1 cellular context compared by ENCODE assay signal in the genomic region with DNA sequence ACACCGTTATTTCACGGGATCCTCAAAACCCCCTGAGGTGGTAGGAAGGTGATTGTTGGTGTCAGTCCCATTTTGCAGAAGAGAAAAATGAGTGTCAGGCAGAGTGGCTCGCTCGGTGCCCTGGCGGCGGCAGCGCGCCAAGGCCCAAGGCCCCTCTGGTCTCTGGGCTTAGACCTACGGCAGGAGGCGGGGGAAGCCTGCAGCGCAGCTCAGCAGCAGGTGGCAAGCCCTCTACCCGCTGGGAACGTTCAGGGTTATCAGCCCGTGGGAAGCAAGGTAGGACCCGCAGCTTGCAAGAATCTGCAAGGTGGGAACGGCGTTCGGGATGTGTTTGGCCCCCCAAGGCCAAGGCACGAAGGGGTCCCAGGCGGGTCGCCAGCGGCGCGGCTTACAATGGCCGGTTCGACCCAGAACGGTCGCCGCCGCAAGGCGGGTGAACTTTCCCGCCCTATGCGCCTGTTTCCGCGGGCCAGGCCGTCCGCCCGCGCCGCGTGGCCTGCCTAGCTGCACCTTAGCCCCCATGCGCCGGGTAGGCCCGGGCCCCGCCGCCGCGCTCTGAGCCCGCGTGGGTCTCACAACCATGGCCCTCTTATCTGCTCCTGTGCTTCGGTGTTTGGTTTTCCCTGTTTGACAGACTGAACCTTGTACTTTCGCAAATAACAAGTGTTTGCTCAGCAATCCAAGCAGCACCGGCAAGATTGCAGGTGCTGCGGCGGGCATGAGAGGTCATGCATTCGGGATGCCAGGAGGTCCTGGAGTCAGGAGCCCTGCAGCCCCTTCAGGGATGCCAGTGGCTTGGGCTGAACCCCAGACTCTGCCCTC.
TF ChIP-seq lines count a peak whose summit lies in the region.

No MANE protein-coding gene starts in this region.

TF ChIP-seq in HepG2, 621 proteins besides CTCF, POLR2A, EP300 and RAD21 (continued from another document and continues in another):
- peak; percentile 98 for TF ChIP-seq AHDC1 (CRISPR knock-in tag; IDR thresholded peaks at IDR 0.05; ENCODE audit: borderline replicate concordance)
- TF ChIP-seq MTA1 (CRISPR knock-in tag; IDR thresholded peaks at IDR 0.05; ENCODE audit: borderline replicate concordance): peak; percentile 100
- TF ChIP-seq, protein P1, sequence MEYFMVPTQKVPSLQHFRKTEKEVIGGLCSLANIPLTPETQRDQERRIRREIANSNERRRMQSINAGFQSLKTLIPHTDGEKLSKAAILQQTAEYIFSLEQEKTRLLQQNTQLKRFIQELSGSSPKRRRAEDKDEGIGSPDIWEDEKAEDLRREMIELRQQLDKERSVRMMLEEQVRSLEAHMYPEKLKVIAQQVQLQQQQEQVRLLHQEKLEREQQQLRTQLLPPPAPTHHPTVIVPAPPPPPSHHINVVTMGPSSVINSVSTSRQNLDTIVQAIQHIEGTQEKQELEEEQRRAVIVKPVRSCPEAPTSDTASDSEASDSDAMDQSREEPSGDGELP (IDR thresholded peaks at IDR 0.05; ENCODE audit: borderline replicate concordance, low read depth): peak; percentile 44; the same call in 1 of the 2 replicates
- TF ChIP-seq PHB2 (IDR thresholded peaks at IDR 0.05; ENCODE audit: partially characterized antibody): no peak
- TF ChIP-seq ISX (CRISPR knock-in tag; conservative IDR thresholded peaks at IDR 0.05): no peak
- TF ChIP-seq CBFB (CRISPR knock-in tag; IDR thresholded peaks at IDR 0.05): peak; percentile 87
- peak; percentile 43; the same call in 1 of the 2 replicates for TF ChIP-seq ZNF652 (CRISPR knock-in tag; IDR thresholded peaks at IDR 0.05; ENCODE audit: borderline replicate concordance, low read depth)
- TF ChIP-seq FOXA3 (CRISPR knock-in tag; IDR thresholded peaks at IDR 0.05): peak; percentile 96
- TF ChIP-seq POLR2G (IDR thresholded peaks at IDR 0.05; ENCODE audit: low read depth, low read length): peak; percentile 70
- 0 out of 2 replicates have a peak, but pooled peaks have one; percentile 66 for TF ChIP-seq ZNF383 (CRISPR knock-in tag; IDR thresholded peaks at IDR 0.05; ENCODE audit: borderline replicate concordance)
- TF ChIP-seq ZBTB2 (CRISPR knock-in tag; IDR thresholded peaks at IDR 0.05; ENCODE audit: low read depth): peak; percentile 68; the same call in 1 of the 2 replicates
- TF ChIP-seq ZBTB7B (CRISPR knock-in tag; IDR thresholded peaks at IDR 0.05): peak; percentile 98
- TF ChIP-seq, protein P2, sequence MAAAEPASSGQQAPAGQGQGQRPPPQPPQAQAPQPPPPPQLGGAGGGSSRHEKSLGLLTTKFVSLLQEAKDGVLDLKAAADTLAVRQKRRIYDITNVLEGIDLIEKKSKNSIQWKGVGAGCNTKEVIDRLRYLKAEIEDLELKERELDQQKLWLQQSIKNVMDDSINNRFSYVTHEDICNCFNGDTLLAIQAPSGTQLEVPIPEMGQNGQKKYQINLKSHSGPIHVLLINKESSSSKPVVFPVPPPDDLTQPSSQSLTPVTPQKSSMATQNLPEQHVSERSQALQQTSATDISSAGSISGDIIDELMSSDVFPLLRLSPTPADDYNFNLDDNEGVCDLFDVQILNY (CRISPR knock-in tag; conservative IDR thresholded peaks at IDR 0.05): peak; percentile 75
- TF ChIP-seq PCBP2 (optimal IDR thresholded peaks at IDR 0.05; ENCODE audit: low read depth, low read length, poor library complexity, severe bottlenecking): no peak
- TF ChIP-seq PLRG1 (conservative IDR thresholded peaks at IDR 0.05): no peak
- TF ChIP-seq ZBTB8A (CRISPR knock-in tag; IDR thresholded peaks at IDR 0.05; ENCODE audit: borderline replicate concordance, low read depth): peak; percentile 61; the same call in 1 of the 2 replicates
- TF ChIP-seq CBX5 (CRISPR knock-in tag; IDR thresholded peaks at IDR 0.05; ENCODE audit: borderline replicate concordance): peak; percentile 55
- TF ChIP-seq, protein P3, sequence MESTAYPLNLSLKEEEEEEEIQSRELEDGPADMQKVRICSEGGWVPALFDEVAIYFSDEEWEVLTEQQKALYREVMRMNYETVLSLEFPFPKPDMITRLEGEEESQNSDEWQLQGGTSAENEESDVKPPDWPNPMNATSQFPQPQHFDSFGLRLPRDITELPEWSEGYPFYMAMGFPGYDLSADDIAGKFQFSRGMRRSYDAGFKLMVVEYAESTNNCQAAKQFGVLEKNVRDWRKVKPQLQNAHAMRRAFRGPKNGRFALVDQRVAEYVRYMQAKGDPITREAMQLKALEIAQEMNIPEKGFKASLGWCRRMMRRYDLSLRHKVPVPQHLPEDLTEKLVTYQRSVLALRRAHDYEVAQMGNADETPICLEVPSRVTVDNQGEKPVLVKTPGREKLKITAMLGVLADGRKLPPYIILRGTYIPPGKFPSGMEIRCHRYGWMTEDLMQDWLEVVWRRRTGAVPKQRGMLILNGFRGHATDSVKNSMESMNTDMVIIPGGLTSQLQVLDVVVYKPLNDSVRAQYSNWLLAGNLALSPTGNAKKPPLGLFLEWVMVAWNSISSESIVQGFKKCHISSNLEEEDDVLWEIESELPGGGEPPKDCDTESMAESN (CRISPR knock-in tag; conservative IDR thresholded peaks at IDR 0.05): peak; percentile 98
- TF ChIP-seq ZNF737 (CRISPR knock-in tag; IDR thresholded peaks at IDR 0.05; ENCODE audit: borderline replicate concordance): no peak
- TF ChIP-seq, protein P4, sequence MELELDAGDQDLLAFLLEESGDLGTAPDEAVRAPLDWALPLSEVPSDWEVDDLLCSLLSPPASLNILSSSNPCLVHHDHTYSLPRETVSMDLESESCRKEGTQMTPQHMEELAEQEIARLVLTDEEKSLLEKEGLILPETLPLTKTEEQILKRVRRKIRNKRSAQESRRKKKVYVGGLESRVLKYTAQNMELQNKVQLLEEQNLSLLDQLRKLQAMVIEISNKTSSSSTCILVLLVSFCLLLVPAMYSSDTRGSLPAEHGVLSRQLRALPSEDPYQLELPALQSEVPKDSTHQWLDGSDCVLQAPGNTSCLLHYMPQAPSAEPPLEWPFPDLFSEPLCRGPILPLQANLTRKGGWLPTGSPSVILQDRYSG (CRISPR knock-in tag; IDR thresholded peaks at IDR 0.05): no peak
- no peak for TF ChIP-seq ZNF44 (CRISPR knock-in tag; IDR thresholded peaks at IDR 0.05)
- peak; percentile 99 for TF ChIP-seq HDAC1 (CRISPR knock-in tag; IDR thresholded peaks at IDR 0.05)
- TF ChIP-seq ZNF556 (CRISPR knock-in tag; IDR thresholded peaks at IDR 0.05; ENCODE audit: borderline replicate concordance): peak; percentile 94
- TF ChIP-seq ZNF766 (CRISPR knock-in tag; IDR thresholded peaks at IDR 0.05; ENCODE audit: borderline replicate concordance): peak; percentile 92
- TF ChIP-seq MXD4 (CRISPR knock-in tag; IDR thresholded peaks at IDR 0.05): peak; percentile 92
- TF ChIP-seq ATF7 (IDR thresholded peaks at IDR 0.05): no peak
- TF ChIP-seq ATF7 (CRISPR knock-in tag; IDR thresholded peaks at IDR 0.05): no peak; the same call in 1 of the 2 replicates
- peak; percentile 70 for TF ChIP-seq PHF8 (CRISPR knock-in tag; IDR thresholded peaks at IDR 0.05)
- no peak for TF ChIP-seq ZNF337 (CRISPR knock-in tag; IDR thresholded peaks at IDR 0.05; ENCODE audit: borderline replicate concordance, low read depth)
- TF ChIP-seq ZNF761 (CRISPR knock-in tag; conservative IDR thresholded peaks at IDR 0.05): peak; percentile 95
- peak; percentile 96 for TF ChIP-seq TMF1 (CRISPR knock-in tag; IDR thresholded peaks at IDR 0.05; ENCODE audit: low read depth)
- peak; percentile 72; the same call in 1 of the 2 replicates for TF ChIP-seq ZNF275 (CRISPR knock-in tag; IDR thresholded peaks at IDR 0.05; ENCODE audit: borderline replicate concordance)
- peak; percentile 84; the same call in 1 of the 2 replicates for TF ChIP-seq CENPBD1 (CRISPR knock-in tag; IDR thresholded peaks at IDR 0.05; ENCODE audit: borderline replicate concordance, low read depth)
- TF ChIP-seq SOX13 (IDR thresholded peaks at IDR 0.05): peak; percentile 73; the same call in 1 of the 2 replicates
- TF ChIP-seq SOX13 (CRISPR knock-in tag; conservative IDR thresholded peaks at IDR 0.05 in 1 of 2, IDR thresholded peaks at IDR 0.05 in 1 of 2): peak in 1 of 2 experiments; percentile 93; a peak in 2 of 4 replicates
- TF ChIP-seq IKZF4 (CRISPR knock-in tag; IDR thresholded peaks at IDR 0.05; ENCODE audit: borderline replicate concordance, low read depth, not compliant biosample characterization): no peak
- no peak for TF ChIP-seq RFX3 (CRISPR knock-in tag; IDR thresholded peaks at IDR 0.05)
- TF ChIP-seq ZNF7 (CRISPR knock-in tag; IDR thresholded peaks at IDR 0.05): peak; percentile 56
- TF ChIP-seq RAD51 (IDR thresholded peaks at IDR 0.05; ENCODE audit: borderline replicate concordance): no peak
- peak; percentile 82 for TF ChIP-seq XRCC5 (optimal IDR thresholded peaks at IDR 0.05; ENCODE audit: low read length)
- TF ChIP-seq, protein P5, sequence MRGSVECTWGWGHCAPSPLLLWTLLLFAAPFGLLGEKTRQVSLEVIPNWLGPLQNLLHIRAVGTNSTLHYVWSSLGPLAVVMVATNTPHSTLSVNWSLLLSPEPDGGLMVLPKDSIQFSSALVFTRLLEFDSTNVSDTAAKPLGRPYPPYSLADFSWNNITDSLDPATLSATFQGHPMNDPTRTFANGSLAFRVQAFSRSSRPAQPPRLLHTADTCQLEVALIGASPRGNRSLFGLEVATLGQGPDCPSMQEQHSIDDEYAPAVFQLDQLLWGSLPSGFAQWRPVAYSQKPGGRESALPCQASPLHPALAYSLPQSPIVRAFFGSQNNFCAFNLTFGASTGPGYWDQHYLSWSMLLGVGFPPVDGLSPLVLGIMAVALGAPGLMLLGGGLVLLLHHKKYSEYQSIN (CRISPR knock-in tag; IDR thresholded peaks at IDR 0.05; ENCODE audit: borderline replicate concordance): peak; percentile 74; the same call in 1 of the 2 replicates
- TF ChIP-seq, protein P6, sequence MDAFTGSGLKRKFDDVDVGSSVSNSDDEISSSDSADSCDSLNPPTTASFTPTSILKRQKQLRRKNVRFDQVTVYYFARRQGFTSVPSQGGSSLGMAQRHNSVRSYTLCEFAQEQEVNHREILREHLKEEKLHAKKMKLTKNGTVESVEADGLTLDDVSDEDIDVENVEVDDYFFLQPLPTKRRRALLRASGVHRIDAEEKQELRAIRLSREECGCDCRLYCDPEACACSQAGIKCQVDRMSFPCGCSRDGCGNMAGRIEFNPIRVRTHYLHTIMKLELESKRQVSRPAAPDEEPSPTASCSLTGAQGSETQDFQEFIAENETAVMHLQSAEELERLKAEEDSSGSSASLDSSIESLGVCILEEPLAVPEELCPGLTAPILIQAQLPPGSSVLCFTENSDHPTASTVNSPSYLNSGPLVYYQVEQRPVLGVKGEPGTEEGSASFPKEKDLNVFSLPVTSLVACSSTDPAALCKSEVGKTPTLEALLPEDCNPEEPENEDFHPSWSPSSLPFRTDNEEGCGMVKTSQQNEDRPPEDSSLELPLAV (CRISPR knock-in tag; conservative IDR thresholded peaks at IDR 0.05; ENCODE audit: low read depth): 0 out of 2 replicates have a peak, but pooled peaks have one; percentile 70
- TF ChIP-seq HNRNPLL (IDR thresholded peaks at IDR 0.05; ENCODE audit: low read depth, low read length, poor library complexity, severe bottlenecking): peak; percentile 56
- TF ChIP-seq DNMT3B (CRISPR knock-in tag; conservative IDR thresholded peaks at IDR 0.05): no peak
